Comparison of ENCODE assay signal across 21 cellular contexts in the genomic region with DNA sequence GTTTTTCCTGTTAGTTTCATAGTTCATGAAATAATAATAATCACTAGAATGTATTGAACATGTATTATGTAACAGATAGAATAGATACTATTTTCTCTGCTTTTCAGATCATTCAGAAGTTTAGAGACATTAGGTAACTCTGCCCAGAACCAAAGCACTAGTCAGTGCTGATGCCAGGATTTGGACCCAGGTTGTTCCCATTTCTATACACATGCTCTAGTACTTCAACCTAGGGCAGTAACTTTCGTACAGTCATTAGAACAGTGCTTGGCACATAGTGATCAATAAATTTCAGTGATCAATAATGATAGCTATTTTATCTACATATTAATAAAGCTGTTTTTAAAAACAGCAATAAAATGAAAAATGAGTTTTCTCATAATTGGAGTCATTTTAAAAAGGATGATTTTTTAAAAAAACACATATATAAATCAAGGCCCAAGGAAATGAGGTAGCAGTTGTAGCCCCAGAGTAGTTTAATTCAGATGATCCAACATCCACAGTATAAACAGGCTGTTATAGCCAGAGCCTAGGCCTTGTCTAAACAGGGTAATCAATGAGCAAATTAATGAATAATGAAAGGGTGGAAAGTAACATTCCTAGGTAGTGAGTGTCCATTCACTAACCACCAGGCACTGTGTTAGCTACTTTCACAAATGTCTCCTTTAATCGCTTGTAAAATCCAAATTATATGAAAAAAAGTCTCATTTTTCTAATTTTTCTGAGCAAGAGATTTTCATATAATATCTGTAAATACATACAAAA. TPM values are rescaled to one million over a fixed set of nuclear protein-coding genes. Genes with fewer than 3 reads are reported as not detected.
A peak's percentile ranks its signal among the peaks of the same experiment; 100 is the strongest.
DNase-seq lines count a peak whose midpoint lies in the region; ATAC-seq and TF ChIP-seq lines count a peak whose summit lies in the region.
"Had no signal": no experiment of that assay in that cellular context is flagged by ENCODE, and none has a peak within 500 bp of the region (broad histone marks: within the 10 kb centered on the region; RNA-seq: fewer than 3 reads in every experiment).

No MANE protein-coding gene starts in this region.

- DNase-seq in Calu3 = no peak
- DNase-seq in SK-N-SH = no peak
- peak; percentile 7 for DNase-seq in glomerular visceral epithelial cell (ENCODE audit: extremely low spot score)
- no peak for DNase-seq in right lobe of liver
- no peak for DNase-seq in HPDE6-E6E7 (ENCODE audit: extremely low spot score)
- DNase-seq in AG20443 (ENCODE audit: low spot score) = no peak
- DNase-seq: BE2C, DMS79, GOT3, HCEC 1CT, NCI-H1105, NCI-H146, NCI-H2029 treated with DMSO at 0.1 percent for 48 hours, NCI-H345, NCI-H526, Peyer's patch had no signal

- 98% methylated on average over 2 of the region's 2 CpGs for WGBS in SK-N-SH (ENCODE audit: low lambda C conversion rate)
- 27% methylated on average over 2 of the region's 2 CpGs for WGBS in right lobe of liver (ENCODE audit: insufficient coverage, low coverage, low lambda C conversion rate, missing lambda C conversion rate)

- no peaks in the 10 kb centered on the region for H3K9me3 Mint-ChIP-seq in Calu3 (ENCODE audit: low read depth, unreplicated experiment)
- H3K9me3 Mint-ChIP-seq: IgD-negative memory B cell had no signal

- H3K36me3 ChIP-seq in SK-N-SH (replicated peaks in 1 of 2; ENCODE audit: control insufficient read depth in 1 of 2, insufficient read depth in 2 of 2, low read length in 1 of 2) = no peaks in the 10 kb centered on the region
- H3K36me3 ChIP-seq in right lobe of liver = no peaks in the 10 kb centered on the region
- H3K36me3 ChIP-seq: BE2C, Peyer's patch had no signal

- peaks cover 21% of the 10 kb centered on the region for H3F3A ChIP-seq in SK-N-SH (replicated peaks; ENCODE audit: insufficient read depth)

- no peaks in the 10 kb centered on the region for H3K9me2 ChIP-seq in SK-N-SH

- no peak overlapping the region for H3K4me3 Mint-ChIP-seq in Calu3 (ENCODE audit: low read depth, unreplicated experiment)
- H3K4me3 Mint-ChIP-seq: IgD-negative memory B cell had no signal

- no TSS peak for BruUV-seq in Calu3 (replicated peaks; lab: Mats Ljungman, UMichigan)

- H3K9ac ChIP-seq in SK-N-SH = no peak overlapping the region

- H3K27ac ChIP-seq in SK-N-SH (ENCODE audit: low read depth in 2 of 2, low read length in 1 of 2) (peak overlapping the region in 1 of 2 experiments; percentile 31; a peak in 1 of 4 replicates), right lobe of liver (peak overlapping the region in 2 of 3 donors; percentile 5 to 41)
- H3K27ac ChIP-seq: Peyer's patch had no signal

- intact Hi-C loops in Calu3 (cut with micrococcal nuclease; ENCODE audit: unreplicated experiment) (loop anchor here (1.0 to 2.0 kb wide), 3 partner anchors 14 to 92 kb away; a partner anchor contains a TSS), right lobe of liver (cut with DNase I) (no loop called here)

- H3K36me3 Mint-ChIP-seq in Calu3 (ENCODE audit: insufficient read depth, unreplicated experiment) = no peaks in the 10 kb centered on the region
- H3K36me3 Mint-ChIP-seq: IgD-negative memory B cell had no signal

- H3K27me3 ChIP-seq in SK-N-SH (ENCODE audit: insufficient read depth) = no peaks in the 10 kb centered on the region
- H3K27me3 ChIP-seq in right lobe of liver = no peaks in the 10 kb centered on the region
- H3K27me3 ChIP-seq: Peyer's patch had no signal

- H3K9me3 ChIP-seq in SK-N-SH = no peaks in the 10 kb centered on the region
- H3K9me3 ChIP-seq in right lobe of liver = no peaks in the 10 kb centered on the region
- H3K9me3 ChIP-seq: BE2C, Peyer's patch had no signal

- peaks cover 26% of the 10 kb centered on the region for H3K4me1 Mint-ChIP-seq in Calu3 (ENCODE audit: low read depth, unreplicated experiment)
- H3K4me1 Mint-ChIP-seq: IgD-negative memory B cell had no signal

- H3K27me3 Mint-ChIP-seq in Calu3 (ENCODE audit: unreplicated experiment) = no peaks in the 10 kb centered on the region

- H3K4me3 ChIP-seq in SK-N-SH (ENCODE audit: low read depth in 2 of 2, low read length in 1 of 2) = no peak overlapping the region
- H3K4me3 ChIP-seq in right lobe of liver = no peak overlapping the region
- H3K4me3 ChIP-seq: GM12878, Peyer's patch had no signal

- peak overlapping the region; percentile 78 for H3K27ac Mint-ChIP-seq in Calu3 (ENCODE audit: unreplicated experiment)
- H3K27ac Mint-ChIP-seq: IgD-negative memory B cell had no signal

- ATAC-seq in right lobe of liver (peak; percentile 95 to 97 (median 96)), GM18870 (IDR thresholded peaks at IDR 0.05; ENCODE audit: unreplicated experiment) (no peak), HG03175 (IDR thresholded peaks at IDR 0.05; ENCODE audit: unreplicated experiment) (no peak)
- ATAC-seq: Right ventricle myocardium inferior had no signal

- H3K79me2 ChIP-seq in SK-N-SH (ENCODE audit: insufficient read depth) = no peaks in the 10 kb centered on the region

- H3K4me1 ChIP-seq in SK-N-SH (ENCODE audit: control insufficient read depth in 1 of 2, insufficient read depth in 2 of 2, low read depth in 1 of 2, low read length in 1 of 2) = peaks cover 0 to 44% of the 10 kb centered on the region in 2 experiments; a peak in 2 of 4 replicates
- H3K4me1 ChIP-seq in right lobe of liver = peaks cover 0 to 15% (median 4%) of the 10 kb centered on the region in 4 donors
- H3K4me1 ChIP-seq: BE2C, Peyer's patch had no signal

- H3K4me2 ChIP-seq in SK-N-SH = no peak overlapping the region

- TF ChIP-seq POLR2A in right lobe of liver (IDR thresholded peaks at IDR 0.05) = peak; percentile 12

- CTCF ChIA-PET in Calu3 (lab: Charles Lee) (interaction anchor here (0.5 to 1.6 kb wide), 9 partner anchors 20 to 1139 kb away, joined by 3 to 5 read pairs (median 3); no protein-coding TSS in a partner anchor), SK-N-SH (lab: Yijun Ruan, JAX) (interaction anchor here (0.8 to 2.7 kb wide), 4 partner anchors 10 to 175 kb away, joined by 3 to 10 read pairs (median 3); no protein-coding TSS in a partner anchor)

- H4K20me1 ChIP-seq in SK-N-SH (ENCODE audit: insufficient read depth) = no peaks in the 10 kb centered on the region

- POLR2A ChIA-PET in SK-N-SH (lab: Yijun Ruan, JAX) = no interaction called here

- TF ChIP-seq EP300 in SK-N-SH (IDR thresholded peaks at IDR 0.05; ENCODE audit: borderline replicate concordance in 1 of 2, low read depth in 1 of 2, low read length in 1 of 2) = no peak

- TF ChIP-seq CTCF in Calu3 (IDR thresholded peaks at IDR 0.05; ENCODE audit: unreplicated experiment) (no peak), SK-N-SH (IDR thresholded peaks at IDR 0.05) (no peak), right lobe of liver (IDR thresholded peaks at IDR 0.05) (no peak)

- TF ChIP-seq RAD21 in SK-N-SH (IDR thresholded peaks at IDR 0.05; ENCODE audit: low read length) = no peak

- no peak overlapping the region; the same call in 1 of the 2 replicates for H2AFZ ChIP-seq in SK-N-SH (ENCODE audit: low read depth)

TF ChIP-seq in SK-N-SH, 30 proteins besides CTCF, POLR2A, EP300 and RAD21:
- TF ChIP-seq, protein P1, sequence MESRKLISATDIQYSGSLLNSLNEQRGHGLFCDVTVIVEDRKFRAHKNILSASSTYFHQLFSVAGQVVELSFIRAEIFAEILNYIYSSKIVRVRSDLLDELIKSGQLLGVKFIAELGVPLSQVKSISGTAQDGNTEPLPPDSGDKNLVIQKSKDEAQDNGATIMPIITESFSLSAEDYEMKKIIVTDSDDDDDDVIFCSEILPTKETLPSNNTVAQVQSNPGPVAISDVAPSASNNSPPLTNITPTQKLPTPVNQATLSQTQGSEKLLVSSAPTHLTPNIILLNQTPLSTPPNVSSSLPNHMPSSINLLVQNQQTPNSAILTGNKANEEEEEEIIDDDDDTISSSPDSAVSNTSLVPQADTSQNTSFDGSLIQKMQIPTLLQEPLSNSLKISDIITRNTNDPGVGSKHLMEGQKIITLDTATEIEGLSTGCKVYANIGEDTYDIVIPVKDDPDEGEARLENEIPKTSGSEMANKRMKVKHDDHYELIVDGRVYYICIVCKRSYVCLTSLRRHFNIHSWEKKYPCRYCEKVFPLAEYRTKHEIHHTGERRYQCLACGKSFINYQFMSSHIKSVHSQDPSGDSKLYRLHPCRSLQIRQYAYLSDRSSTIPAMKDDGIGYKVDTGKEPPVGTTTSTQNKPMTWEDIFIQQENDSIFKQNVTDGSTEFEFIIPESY (IDR thresholded peaks at IDR 0.05; ENCODE audit: borderline replicate concordance, low read depth) = no peak
- TF ChIP-seq, protein P2, sequence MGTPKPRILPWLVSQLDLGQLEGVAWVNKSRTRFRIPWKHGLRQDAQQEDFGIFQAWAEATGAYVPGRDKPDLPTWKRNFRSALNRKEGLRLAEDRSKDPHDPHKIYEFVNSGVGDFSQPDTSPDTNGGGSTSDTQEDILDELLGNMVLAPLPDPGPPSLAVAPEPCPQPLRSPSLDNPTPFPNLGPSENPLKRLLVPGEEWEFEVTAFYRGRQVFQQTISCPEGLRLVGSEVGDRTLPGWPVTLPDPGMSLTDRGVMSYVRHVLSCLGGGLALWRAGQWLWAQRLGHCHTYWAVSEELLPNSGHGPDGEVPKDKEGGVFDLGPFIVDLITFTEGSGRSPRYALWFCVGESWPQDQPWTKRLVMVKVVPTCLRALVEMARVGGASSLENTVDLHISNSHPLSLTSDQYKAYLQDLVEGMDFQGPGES (IDR thresholded peaks at IDR 0.05; ENCODE audit: low read depth, low read length) = no peak
- no peak for TF ChIP-seq NRF1 (IDR thresholded peaks at IDR 0.05; ENCODE audit: low read depth, low read length)
- TF ChIP-seq FOSL2 (IDR thresholded peaks at IDR 0.05; ENCODE audit: borderline replicate concordance, low read depth) = 0 out of 2 replicates have a peak, but pooled peaks have one; percentile 2
- TF ChIP-seq, protein P3, sequence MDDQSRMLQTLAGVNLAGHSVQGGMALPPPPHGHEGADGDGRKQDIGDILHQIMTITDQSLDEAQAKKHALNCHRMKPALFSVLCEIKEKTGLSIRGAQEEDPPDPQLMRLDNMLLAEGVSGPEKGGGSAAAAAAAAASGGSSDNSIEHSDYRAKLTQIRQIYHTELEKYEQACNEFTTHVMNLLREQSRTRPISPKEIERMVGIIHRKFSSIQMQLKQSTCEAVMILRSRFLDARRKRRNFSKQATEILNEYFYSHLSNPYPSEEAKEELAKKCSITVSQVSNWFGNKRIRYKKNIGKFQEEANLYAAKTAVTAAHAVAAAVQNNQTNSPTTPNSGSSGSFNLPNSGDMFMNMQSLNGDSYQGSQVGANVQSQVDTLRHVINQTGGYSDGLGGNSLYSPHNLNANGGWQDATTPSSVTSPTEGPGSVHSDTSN (IDR thresholded peaks at IDR 0.05) = no peak

RNA-seq across cellular contexts. Expression of a gene that starts 25.6 kb away (rescaled TPM):
- total RNA-seq in Calu3 (2022) (2.8 and 4.6 TPM in 2 replicates), right lobe of liver (1 to 10 TPM in 5 of 6 experiments, under 1 TPM in 1; 0.62 to 2.5 (median 1.5) TPM)
- 0.60 and 0.61 TPM in 2 replicates for polyA plus RNA-seq in SK-N-SH (2012; rRNA removed)
- 0.66 and 0.72 TPM in 2 replicates for polyA plus RNA-seq in SK-N-SH (2012; cell fraction: cytosol; rRNA removed)
- 0.93 and 1.4 TPM in 2 replicates for polyA plus RNA-seq in SK-N-SH (2012; cell fraction: nucleus; rRNA removed)

Comparison
In these comparisons a context has a peak if more than half of its experiments do, and no peak if none do; other contexts are left out.
1. ATAC-seq: peak in right lobe of liver (4 of 4); none in GM18870 (single experiment) and HG03175 (single experiment).